ENCODE assay signal across 21 cellular contexts in the genomic region with DNA sequence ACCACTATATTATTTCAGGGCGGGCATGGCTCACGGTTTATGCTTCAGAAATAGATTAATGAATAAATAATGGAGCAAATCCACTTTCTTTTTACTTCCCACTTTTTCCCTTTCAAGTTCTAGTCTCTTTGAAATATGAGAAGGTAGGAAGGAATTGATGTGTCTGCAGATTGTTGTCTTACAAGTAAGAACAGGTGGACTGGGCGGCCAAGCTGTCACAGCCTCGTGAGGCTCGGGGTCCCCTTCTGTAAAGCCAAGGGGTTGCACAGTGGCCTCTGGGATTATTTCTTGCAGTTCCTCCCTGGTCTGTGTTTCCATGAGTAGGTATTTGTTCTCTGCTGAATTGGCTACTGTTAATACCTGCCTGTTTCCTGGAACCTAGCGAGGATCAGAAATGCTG. TPM values are rescaled to one million over a fixed set of nuclear protein-coding genes. Genes with fewer than 3 reads are reported as not detected.
"Had no signal": no experiment of that assay in that cellular context is flagged by ENCODE, and none has a peak within 500 bp of the region (broad histone marks: within the 10 kb centered on the region; RNA-seq: fewer than 3 reads in every experiment).

No MANE protein-coding gene starts in this region.

- H3K4me3 ChIP-seq: colonic mucosa, lung, tibial artery, upper lobe of right lung, vagina had no signal

- H3K9me3 ChIP-seq: colonic mucosa, neutrophil, tibial artery, upper lobe of right lung, vagina had no signal

- DNase-seq: colonic mucosa; dermis blood vessel endothelial cell; erythroblast; foreskin keratinocyte; kidney; left cardiac atrium; left ventricle myocardium superior; mesenchymal stem cell; midbrain; naive B cell; right cardiac atrium; stimulated activated CD4-positive, alpha-beta T cell treated with anti-CD3 and anti-CD28 coated beads, Interleukin-4, amount 100 ng/mL, for 1 hour; stimulated activated CD8-positive, alpha-beta memory T cell treated with anti-CD3 and anti-CD28 coated beads, Interleukin-4, amount 100 ng/mL, for 48 hours; stimulated activated naive CD8-positive, alpha-beta T cell treated with anti-CD3 and anti-CD28 coated beads, Interleukin-15, Interleukin-2, amounts not matched to agents 100 U/mL and 50 U/mL, for 24 hours; tibial artery; upper lobe of right lung had no signal

- H3K27ac ChIP-seq: colonic mucosa, foreskin keratinocyte, neutrophil, tibial artery, upper lobe of right lung, vagina had no signal

- ATAC-seq: foreskin keratinocyte; left cardiac atrium; left ventricle myocardium superior; right cardiac atrium; stimulated activated effector memory CD8-positive, alpha-beta T cell treated with anti-CD3 and anti-CD28 coated beads, Interleukin-12 subunit alpha, Interleukin-12 subunit beta, amount 100 ng/mL, for 72 hours; stimulated activated naive CD8-positive, alpha-beta T cell treated with anti-CD3 and anti-CD28 coated beads, Interleukin-15, Interleukin-2, amounts not matched to agents 100 U/mL and 50 U/mL, for 24 hours; upper lobe of right lung had no signal

- H3K27me3 ChIP-seq: colonic mucosa, foreskin keratinocyte, upper lobe of right lung, vagina had no signal

- H3K36me3 ChIP-seq: colonic mucosa, neutrophil, tibial artery, upper lobe of right lung, vagina had no signal

- H3K4me1 ChIP-seq: colonic mucosa, vagina had no signal

RNA-seq across cellular contexts. Expression of a gene that starts 11.2 kb away (rescaled TPM):
- polyA plus RNA-seq: endothelial cell of umbilical vein, right cardiac atrium had no signal
